19 cellular contexts compared by ENCODE assay signal in the genomic region with DNA sequence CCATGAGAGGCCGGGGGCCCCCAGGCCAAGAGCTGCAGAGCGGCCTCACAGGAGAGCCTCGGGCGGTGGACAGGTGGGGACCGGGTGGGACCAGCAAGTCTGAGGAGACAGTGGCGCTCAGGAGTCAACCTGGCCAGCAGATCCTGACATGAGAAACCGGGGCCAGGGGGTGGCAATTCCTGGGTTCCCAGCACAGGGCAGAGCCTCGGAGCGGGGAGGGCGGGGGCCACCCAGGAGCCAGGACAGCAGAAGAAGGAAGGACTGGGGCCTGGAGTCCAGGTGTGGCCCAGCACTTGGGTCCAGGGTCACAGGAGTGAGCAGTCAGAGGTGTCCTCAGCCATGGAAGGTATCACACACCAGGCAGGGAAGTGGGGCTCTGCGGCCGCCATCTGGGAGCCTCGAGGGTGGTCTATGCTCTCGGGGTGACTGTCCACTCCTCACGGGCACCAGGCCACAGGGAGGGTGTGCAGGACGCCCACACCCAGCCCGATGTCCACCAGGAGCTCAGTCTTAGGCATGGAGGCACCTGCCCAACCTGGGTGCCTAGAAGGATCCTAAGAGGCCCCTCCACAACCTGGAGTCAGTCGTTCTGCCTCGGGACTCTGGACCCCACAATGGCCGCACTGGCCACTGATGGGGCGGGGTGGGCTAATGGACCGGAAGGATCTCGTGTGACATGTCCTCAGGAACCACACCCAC. TPM values are rescaled to one million over a fixed set of nuclear protein-coding genes. Genes with fewer than 3 reads are reported as not detected.
DNase-seq lines count a peak whose midpoint lies in the region; ATAC-seq and TF ChIP-seq lines count a peak whose summit lies in the region.
"Had no signal": no experiment of that assay in that cellular context is flagged by ENCODE, and none has a peak within 500 bp of the region (broad histone marks: within the 10 kb centered on the region; RNA-seq: fewer than 3 reads in every experiment).

No MANE protein-coding gene starts in this region.

- 88 to 90% methylated on average over 19 to 23 of the region's 23 CpGs for WGBS in GM23248 (ENCODE audit: low coverage in 1 of 2, low lambda C conversion rate in 2 of 2, missing lambda C conversion rate in 2 of 2), 2 experiments
- 70% methylated on average over 20 of the region's 23 CpGs for WGBS in SK-N-SH (ENCODE audit: low lambda C conversion rate)
- WGBS in esophagus muscularis mucosa, result 91% methylated on average over 9 of the region's 23 CpGs

- TF ChIP-seq CTCF in SK-N-SH (IDR thresholded peaks at IDR 0.05) (no peak), esophagus muscularis mucosa (IDR thresholded peaks at IDR 0.05) (no peak)

- H3K9me2 ChIP-seq in GM23248 (ENCODE audit: insufficient read depth) (no peaks in the 10 kb centered on the region), SK-N-SH (no peaks in the 10 kb centered on the region)

- no peak for DNase-seq in GM23248
- no peak for DNase-seq in SK-N-SH
- no peak for DNase-seq in esophagus muscularis mucosa (ENCODE audit: extremely low spot score)
- no peak for DNase-seq in SHP77 treated with DMSO at 0.1 percent for 48 hours (lab: John Stamatoyannopoulos, UW)
- DNase-seq in NCI-H748 treated with DMSO at 0.1 percent for 48 hours (lab: John Stamatoyannopoulos, UW), result no peak
- DNase-seq: activated CD8-positive, alpha-beta memory T cell treated with anti-CD3 and anti-CD28 coated beads, Interleukin-2, amount 10 ng/mL, durations not matched to agents 7 days and 5 days; DMS 273 treated with DMSO at 0.1 percent for 48 hours; GOT3; natural killer cell; NCI-H2171; NCI-H510A treated with DMSO at 0.1 percent for 48 hours; Peyer's patch; spleen; stimulated activated CD4-positive, alpha-beta T cell treated with anti-CD3 and anti-CD28 coated beads, Interleukin-4, amount 100 ng/mL, for 24 hours had no signal

- H3K27ac ChIP-seq in GM23248, result no peak overlapping the region
- peak overlapping the region in 1 of 2 experiments; percentile 65; a peak in 2 of 4 replicates for H3K27ac ChIP-seq in SK-N-SH (ENCODE audit: low read depth in 2 of 2, low read length in 1 of 2)
- peak overlapping the region; percentile 37 to 94 (median 72) for H3K27ac ChIP-seq in esophagus muscularis mucosa (replicated peaks in 1 of 4)
- H3K27ac ChIP-seq in stomach smooth muscle (ENCODE audit: low read length), result peak overlapping the region; percentile 58
- H3K27ac ChIP-seq: Peyer's patch, SJSA1, spleen, thoracic aorta had no signal

- H3K9ac ChIP-seq in GM23248, result peak overlapping the region; percentile 19; the same call in 1 of the 2 replicates
- no peak overlapping the region; the same call in 1 of the 2 replicates for H3K9ac ChIP-seq in SK-N-SH
- no peak overlapping the region for H3K9ac ChIP-seq in stomach smooth muscle (ENCODE audit: low read length in 2 of 2)

- H3F3A ChIP-seq in GM23248 (ENCODE audit: insufficient read depth) (no peaks in the 10 kb centered on the region), SK-N-SH (replicated peaks; ENCODE audit: insufficient read depth) (peaks cover 11% of the 10 kb centered on the region)

- H3K4me1 ChIP-seq in GM23248 (ENCODE audit: insufficient read depth) (peaks cover 25% of the 10 kb centered on the region), SK-N-SH (ENCODE audit: control insufficient read depth in 1 of 2, insufficient read depth in 2 of 2, low read depth in 1 of 2, low read length in 1 of 2) (peaks cover 11 to 12% of the 10 kb centered on the region in 2 experiments; a peak in 2 of 4 replicates), esophagus muscularis mucosa (peaks cover 33 to 92% (median 76%) of the 10 kb centered on the region in 4 donors), stomach smooth muscle (ENCODE audit: control insufficient read depth, insufficient read depth, low read length) (peaks cover 69% of the 10 kb centered on the region)

- intact Hi-C loops in esophagus muscularis mucosa (cut with DNase I), result no loop called here

- TF ChIP-seq EP300 in SK-N-SH (IDR thresholded peaks at IDR 0.05; ENCODE audit: borderline replicate concordance in 1 of 2, low read depth in 1 of 2, low read length in 1 of 2) (no peak), esophagus muscularis mucosa (IDR thresholded peaks at IDR 0.05) (no peak)

- H4K20me1 ChIP-seq in GM23248 (ENCODE audit: insufficient read depth), result peaks cover 12% of the 10 kb centered on the region; the same call in 1 of the 2 replicates
- H4K20me1 ChIP-seq in SK-N-SH (ENCODE audit: insufficient read depth), result peaks cover 95% of the 10 kb centered on the region

- H3K4me3 ChIP-seq in GM23248 (no peak overlapping the region), SK-N-SH (ENCODE audit: low read depth in 2 of 2, low read length in 1 of 2) (no peak overlapping the region), esophagus muscularis mucosa (no peak overlapping the region), stomach smooth muscle (ENCODE audit: low read length in 2 of 2) (no peak overlapping the region)
- H3K4me3 ChIP-seq: Peyer's patch, SJSA1, spleen, thoracic aorta had no signal

- H3K9me3 ChIP-seq in GM23248 (ENCODE audit: low read depth), result no peaks in the 10 kb centered on the region
- no peaks in the 10 kb centered on the region for H3K9me3 ChIP-seq in SK-N-SH
- H3K9me3 ChIP-seq in esophagus muscularis mucosa, result no peaks in the 10 kb centered on the region
- H3K9me3 ChIP-seq in stomach smooth muscle (ENCODE audit: control insufficient read depth in 2 of 2, low read length in 2 of 2), result no peaks in the 10 kb centered on the region
- H3K9me3 ChIP-seq: Peyer's patch, SJSA1, thoracic aorta had no signal

- POLR2A ChIA-PET in SK-N-SH (lab: Yijun Ruan, JAX), result no interaction called here

- H3K4me2 ChIP-seq in GM23248 (ENCODE audit: unreplicated experiment), result no peak overlapping the region
- peak overlapping the region; percentile 61 for H3K4me2 ChIP-seq in SK-N-SH

- no peak overlapping the region for H2AFZ ChIP-seq in GM23248
- no peak overlapping the region for H2AFZ ChIP-seq in SK-N-SH (ENCODE audit: low read depth)

- CTCF ChIA-PET in SK-N-SH (lab: Yijun Ruan, JAX), result interaction anchor here (0.6 to 30.9 kb wide), 22 partner anchors 12 to 460 kb away, joined by 3 to 540 read pairs (median 3); a partner anchor contains a TSS

- TF ChIP-seq POLR2A in esophagus muscularis mucosa (IDR thresholded peaks at IDR 0.05; ENCODE audit: low read depth), result no peak

- H3K79me2 ChIP-seq in GM23248 (ENCODE audit: insufficient read depth) (peaks cover 97% of the 10 kb centered on the region), SK-N-SH (ENCODE audit: insufficient read depth) (peaks cover 94% of the 10 kb centered on the region)

- TF ChIP-seq RAD21 in SK-N-SH (IDR thresholded peaks at IDR 0.05; ENCODE audit: low read length), result no peak

- H3K36me3 ChIP-seq in GM23248 (ENCODE audit: low read depth), result no peaks in the 10 kb centered on the region
- peaks cover 0 to 5% of the 10 kb centered on the region in 2 experiments for H3K36me3 ChIP-seq in SK-N-SH (replicated peaks in 1 of 2; ENCODE audit: control insufficient read depth in 1 of 2, insufficient read depth in 2 of 2, low read length in 1 of 2)
- peaks cover 0 to 16% (median 6%) of the 10 kb centered on the region in 4 donors for H3K36me3 ChIP-seq in esophagus muscularis mucosa
- H3K36me3 ChIP-seq in stomach smooth muscle (ENCODE audit: control insufficient read depth in 2 of 2, insufficient read depth in 2 of 2, low read length in 2 of 2), result peaks cover 3% of the 10 kb centered on the region in 2 donors
- H3K36me3 ChIP-seq: Peyer's patch, thoracic aorta had no signal

- ATAC-seq in GM18907 (IDR thresholded peaks at IDR 0.05; ENCODE audit: unreplicated experiment), result no peak
- ATAC-seq: activated CD8-positive, alpha-beta memory T cell treated with anti-CD3 and anti-CD28 coated beads, Interleukin-2, amount 10 ng/mL, durations not matched to agents 7 days and 5 days; left lobe of liver had no signal

- in situ Hi-C loops in GM23248 (cut with MboI), result no loop called here

- H3K27me3 ChIP-seq in GM23248 (replicated peaks; ENCODE audit: insufficient read depth) (no peaks in the 10 kb centered on the region), SK-N-SH (ENCODE audit: insufficient read depth) (no peaks in the 10 kb centered on the region), esophagus muscularis mucosa (no peaks in the 10 kb centered on the region), stomach smooth muscle (ENCODE audit: control insufficient read depth in 1 of 2, insufficient read depth in 2 of 2, low read length in 2 of 2) (no peaks in the 10 kb centered on the region)
- H3K27me3 ChIP-seq: Peyer's patch, SJSA1, spleen had no signal

RNA-seq across cellular contexts. Expression of a gene that starts 29.1 kb away (rescaled TPM):
- total RNA-seq in GM23248 (2014; rRNA removed; shearing (Covaris generic)), result 223 and 294 TPM in 2 replicates
- polyA plus RNA-seq in GM23248 (2016; fragmentation: Nextera tagmentation; extraction: Ambion mirVana) (89.7 and 95.3 TPM in 2 replicates), SK-N-SH (2012; rRNA removed) (111 and 184 TPM in 2 replicates)
- 45.3 and 86.3 TPM in 2 replicates for polyA plus RNA-seq in SK-N-SH (2012; cell fraction: cytosol; rRNA removed)
- 670 and 1,039 TPM in 2 replicates for polyA plus RNA-seq in SK-N-SH (2012; cell fraction: nucleus; rRNA removed)
- 100 to 1,000 TPM; 140 to 298 (median 182) TPM for total RNA-seq in esophagus muscularis mucosa

RNA-seq across cellular contexts. Expression of a gene that starts 47.7 kb away (rescaled TPM):
- 11.3 and 14.2 TPM in 2 replicates for total RNA-seq in GM23248 (2014; rRNA removed; shearing (Covaris generic))
- 5.4 and 5.9 TPM in 2 replicates for polyA plus RNA-seq in GM23248 (2016; fragmentation: Nextera tagmentation; extraction: Ambion mirVana)
- 3.1 and 6.1 TPM in 2 replicates for polyA plus RNA-seq in SK-N-SH (2012; rRNA removed)
- polyA plus RNA-seq in SK-N-SH (2012; cell fraction: cytosol; rRNA removed), result 1.5 and 4.3 TPM in 2 replicates
- polyA plus RNA-seq in SK-N-SH (2012; cell fraction: nucleus; rRNA removed), result 8.0 and 8.2 TPM in 2 replicates
- 1 to 10 TPM in 1 of 4 donors, under 1 TPM in 2, not detected in 1; 0.17 to 1.4 (median 0.34) TPM for total RNA-seq in esophagus muscularis mucosa

RNA-seq across cellular contexts. Expression of a gene that starts 49.6 kb away (rescaled TPM):
- total RNA-seq in GM23248 (2014; rRNA removed; shearing (Covaris generic)), result 20.4 and 22.3 TPM in 2 replicates
- polyA plus RNA-seq in GM23248 (2016; fragmentation: Nextera tagmentation; extraction: Ambion mirVana) (16.1 and 17.1 TPM in 2 replicates), SK-N-SH (2012; rRNA removed) (16.2 and 16.5 TPM in 2 replicates)
- 6.3 and 9.8 TPM in 2 replicates for polyA plus RNA-seq in SK-N-SH (2012; cell fraction: cytosol; rRNA removed)
- polyA plus RNA-seq in SK-N-SH (2012; cell fraction: nucleus; rRNA removed), result 32.4 and 41.1 TPM in 2 replicates
- 10 to 100 TPM in 2 of 4 donors, 1 to 10 TPM in 2; 8.9 to 14.7 (median 10.3) TPM for total RNA-seq in esophagus muscularis mucosa

RNA-seq across cellular contexts. Expression of a gene that starts 49.7 kb away (rescaled TPM):
- 13.7 and 14.6 TPM in 2 replicates for total RNA-seq in GM23248 (2014; rRNA removed; shearing (Covaris generic))
- polyA plus RNA-seq in GM23248 (2016; fragmentation: Nextera tagmentation; extraction: Ambion mirVana), result 8.2 and 8.9 TPM in 2 replicates
- polyA plus RNA-seq in SK-N-SH (2012; rRNA removed), result 17.0 and 17.2 TPM in 2 replicates
- 7.5 and 11.2 TPM in 2 replicates for polyA plus RNA-seq in SK-N-SH (2012; cell fraction: cytosol; rRNA removed)
- polyA plus RNA-seq in SK-N-SH (2012; cell fraction: nucleus; rRNA removed), result 29.1 and 45.4 TPM in 2 replicates
- 10 to 100 TPM; 23.3 to 33.5 (median 27.5) TPM for total RNA-seq in esophagus muscularis mucosa

RNA-seq across cellular contexts. Expression of a gene that starts 55.8 kb away (rescaled TPM):
- total RNA-seq in GM23248 (2014; rRNA removed; shearing (Covaris generic)), result 105 and 150 TPM in 2 replicates
- polyA plus RNA-seq in GM23248 (2016; fragmentation: Nextera tagmentation; extraction: Ambion mirVana) (224 and 226 TPM in 2 replicates), SK-N-SH (2012; rRNA removed) (178 and 192 TPM in 2 replicates)
- polyA plus RNA-seq in SK-N-SH (2012; cell fraction: cytosol; rRNA removed), result 87.4 and 115 TPM in 2 replicates
- 186 and 231 TPM in 2 replicates for polyA plus RNA-seq in SK-N-SH (2012; cell fraction: nucleus; rRNA removed)
- total RNA-seq in esophagus muscularis mucosa, result 100 to 1,000 TPM in 2 of 4 donors, 10 to 100 TPM in 2; 60.6 to 141 (median 98.6) TPM
